ENCODE assay signal across 20 cellular contexts in the genomic region with DNA sequence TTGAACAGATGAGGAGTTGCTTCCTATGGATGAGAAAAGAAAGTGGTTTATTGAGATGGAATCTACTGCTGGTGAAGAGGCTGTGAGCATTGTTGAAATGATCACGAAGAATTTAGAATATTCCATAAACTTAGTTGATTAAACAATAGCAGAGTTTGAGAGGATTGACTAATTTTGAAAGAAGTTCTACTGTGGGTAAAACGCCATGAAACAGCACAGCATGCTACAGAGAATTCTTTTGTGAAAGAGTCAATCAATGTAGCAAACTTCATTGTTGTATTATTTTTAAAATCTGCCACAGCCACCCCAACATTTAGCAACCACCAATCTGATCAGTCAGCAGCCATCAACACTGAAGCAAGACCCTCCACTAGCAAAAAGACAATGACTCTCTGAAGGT.
"Had no signal": no experiment of that assay in that cellular context is flagged by ENCODE, and none has a peak within 500 bp of the region (broad histone marks: within the 10 kb centered on the region; RNA-seq: fewer than 3 reads in every experiment).

No MANE protein-coding gene starts in this region.

- H3K4me2 ChIP-seq: hepatocyte, neural progenitor cell had no signal

- H3K4me1 ChIP-seq: neural progenitor cell, upper lobe of left lung had no signal

- H3K27me3 ChIP-seq: hepatocyte, neural progenitor cell, upper lobe of left lung had no signal

- H3K36me3 ChIP-seq: neural progenitor cell, prostate gland, upper lobe of left lung had no signal

- H3K9ac ChIP-seq: neural progenitor cell had no signal

- H3K4me3 ChIP-seq: hepatocyte, neural progenitor cell, prostate gland, upper lobe of left lung had no signal

- H3K9me3 ChIP-seq: prostate gland, upper lobe of left lung had no signal

- ATAC-seq: activated CD8-positive, alpha-beta T cell treated with anti-CD3 and anti-CD28 coated beads for 36 hours; activated T-helper 17 cell treated with anti-CD3 and anti-CD28 coated beads, Interleukin-2, amount 50 U/mL, for 72 hours; esophagus mucosa; naive thymus-derived CD4-positive, alpha-beta T cell; right cardiac atrium; stimulated activated naive CD8-positive, alpha-beta T cell treated with anti-CD3 and anti-CD28 coated beads, Interleukin-15, amount 100 ng/mL, for 72 hours had no signal

- DNase-seq: activated CD4-positive, alpha-beta T cell treated with anti-CD3 and anti-CD28 coated beads for 48 hours; activated CD4-positive, CD25-positive, alpha-beta regulatory T cell; activated CD8-positive, alpha-beta T cell treated with anti-CD3 and anti-CD28 coated beads for 36 hours; activated naive CD4-positive, alpha-beta T cell; activated T-cell treated with anti-CD3 and anti-CD28 coated beads, Interleukin-2, amount 50 U/mL, for 1 hour; anterior cingulate cortex; effector CD4-positive, alpha-beta T cell; naive thymus-derived CD4-positive, alpha-beta T cell; right cardiac atrium; small intestine; stimulated activated CD4-positive, alpha-beta T cell treated with anti-CD3 and anti-CD28 coated beads, Interleukin-15, amount 100 ng/mL, for 24 hours; stimulated activated CD4-positive, alpha-beta T cell treated with anti-CD3 and anti-CD28 coated beads, Interleukin-2, amount 100 ng/mL, for 48 hours; stimulated activated naive CD8-positive, alpha-beta T cell treated with anti-CD3 and anti-CD28 coated beads, Interleukin-15, amount 100 ng/mL, for 72 hours; T-helper 9 cell; upper lobe of left lung had no signal
